ENCODE assay signal across 1 cellular context in the genomic region with DNA sequence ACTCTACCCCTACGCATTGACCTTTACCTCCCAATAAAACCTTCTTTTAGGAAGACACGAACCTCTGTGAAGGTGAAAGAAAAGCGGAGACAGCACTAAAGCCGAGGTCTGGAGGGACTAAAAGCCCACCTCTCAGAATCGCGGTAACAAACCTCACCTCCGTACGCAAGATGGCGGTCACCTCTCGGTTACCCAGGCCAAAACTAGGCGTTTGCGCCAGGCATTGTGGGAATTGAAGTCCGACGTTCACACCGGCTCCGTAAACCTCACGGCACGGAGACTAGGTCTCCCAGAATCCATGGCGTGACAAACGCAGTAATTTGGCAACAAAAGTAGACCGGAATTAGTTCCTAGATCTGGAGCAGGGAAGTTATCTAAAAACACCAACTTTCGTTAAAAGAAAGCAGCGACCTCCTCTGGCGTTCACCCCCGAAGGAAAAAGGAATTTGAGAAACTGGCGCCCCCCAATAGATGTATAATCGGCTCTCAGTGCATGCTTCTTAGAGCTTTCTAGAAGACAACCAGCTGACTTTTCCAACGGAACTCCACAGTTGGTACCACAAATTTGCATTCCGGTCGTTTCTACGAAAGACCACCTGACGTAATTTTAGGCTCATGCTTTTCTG.
A peak's percentile ranks its signal among the peaks of the same experiment; 100 is the strongest.
TF ChIP-seq lines count a peak whose summit lies in the region.

N4BP2L2 (minus strand) TSS at position 175 of the 626 bp plus-strand sequence. CDS start 1,768 bp downstream, outside the sequence.

TF ChIP-seq in HepG2, 621 proteins besides CTCF, POLR2A, EP300 and RAD21 (continued from another document):
- TF ChIP-seq, protein P1, sequence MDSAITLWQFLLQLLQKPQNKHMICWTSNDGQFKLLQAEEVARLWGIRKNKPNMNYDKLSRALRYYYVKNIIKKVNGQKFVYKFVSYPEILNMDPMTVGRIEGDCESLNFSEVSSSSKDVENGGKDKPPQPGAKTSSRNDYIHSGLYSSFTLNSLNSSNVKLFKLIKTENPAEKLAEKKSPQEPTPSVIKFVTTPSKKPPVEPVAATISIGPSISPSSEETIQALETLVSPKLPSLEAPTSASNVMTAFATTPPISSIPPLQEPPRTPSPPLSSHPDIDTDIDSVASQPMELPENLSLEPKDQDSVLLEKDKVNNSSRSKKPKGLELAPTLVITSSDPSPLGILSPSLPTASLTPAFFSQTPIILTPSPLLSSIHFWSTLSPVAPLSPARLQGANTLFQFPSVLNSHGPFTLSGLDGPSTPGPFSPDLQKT (CRISPR knock-in tag; IDR thresholded peaks at IDR 0.05; ENCODE audit: borderline replicate concordance): no peak
- TF ChIP-seq ZSCAN31 (CRISPR knock-in tag; IDR thresholded peaks at IDR 0.05; ENCODE audit: low read depth) (peak; percentile 61; the same call in 1 of the 2 replicates), BRCA1 (CRISPR knock-in tag; IDR thresholded peaks at IDR 0.05) (0 out of 2 replicates have a peak, but pooled peaks have one; percentile 29), ZBTB34 (CRISPR knock-in tag; IDR thresholded peaks at IDR 0.05) (peak; percentile 83; the same call in 1 of the 2 replicates), HOXA5 (CRISPR knock-in tag; IDR thresholded peaks at IDR 0.05) (peak; percentile 76), ZC3H13 (CRISPR knock-in tag; IDR thresholded peaks at IDR 0.05) (no peak), TBP (CRISPR knock-in tag; IDR thresholded peaks at IDR 0.05) (peak; percentile 65; the same call in 1 of the 2 replicates), ZNF639 (CRISPR knock-in tag; conservative IDR thresholded peaks at IDR 0.05) (0 out of 2 replicates have a peak, but pooled peaks have one; percentile 29), NCOR1 (IDR thresholded peaks at IDR 0.05; ENCODE audit: borderline replicate concordance, low read length) (0 out of 2 replicates have a peak, but pooled peaks have one; percentile 13), ZFAT (CRISPR knock-in tag; conservative IDR thresholded peaks at IDR 0.05) (0 out of 2 replicates have a peak, but pooled peaks have one; percentile 48), KMT2B (CRISPR knock-in tag; IDR thresholded peaks at IDR 0.05) (peak; percentile 94), GABPB1 (CRISPR knock-in tag; IDR thresholded peaks at IDR 0.05) (peak; percentile 94)
- TF ChIP-seq, protein P2, sequence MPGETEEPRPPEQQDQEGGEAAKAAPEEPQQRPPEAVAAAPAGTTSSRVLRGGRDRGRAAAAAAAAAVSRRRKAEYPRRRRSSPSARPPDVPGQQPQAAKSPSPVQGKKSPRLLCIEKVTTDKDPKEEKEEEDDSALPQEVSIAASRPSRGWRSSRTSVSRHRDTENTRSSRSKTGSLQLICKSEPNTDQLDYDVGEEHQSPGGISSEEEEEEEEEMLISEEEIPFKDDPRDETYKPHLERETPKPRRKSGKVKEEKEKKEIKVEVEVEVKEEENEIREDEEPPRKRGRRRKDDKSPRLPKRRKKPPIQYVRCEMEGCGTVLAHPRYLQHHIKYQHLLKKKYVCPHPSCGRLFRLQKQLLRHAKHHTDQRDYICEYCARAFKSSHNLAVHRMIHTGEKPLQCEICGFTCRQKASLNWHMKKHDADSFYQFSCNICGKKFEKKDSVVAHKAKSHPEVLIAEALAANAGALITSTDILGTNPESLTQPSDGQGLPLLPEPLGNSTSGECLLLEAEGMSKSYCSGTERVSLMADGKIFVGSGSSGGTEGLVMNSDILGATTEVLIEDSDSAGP (CRISPR knock-in tag; IDR thresholded peaks at IDR 0.05; ENCODE audit: borderline replicate concordance): peak; percentile 59; the same call in 1 of the 2 replicates
- TF ChIP-seq, protein P3, sequence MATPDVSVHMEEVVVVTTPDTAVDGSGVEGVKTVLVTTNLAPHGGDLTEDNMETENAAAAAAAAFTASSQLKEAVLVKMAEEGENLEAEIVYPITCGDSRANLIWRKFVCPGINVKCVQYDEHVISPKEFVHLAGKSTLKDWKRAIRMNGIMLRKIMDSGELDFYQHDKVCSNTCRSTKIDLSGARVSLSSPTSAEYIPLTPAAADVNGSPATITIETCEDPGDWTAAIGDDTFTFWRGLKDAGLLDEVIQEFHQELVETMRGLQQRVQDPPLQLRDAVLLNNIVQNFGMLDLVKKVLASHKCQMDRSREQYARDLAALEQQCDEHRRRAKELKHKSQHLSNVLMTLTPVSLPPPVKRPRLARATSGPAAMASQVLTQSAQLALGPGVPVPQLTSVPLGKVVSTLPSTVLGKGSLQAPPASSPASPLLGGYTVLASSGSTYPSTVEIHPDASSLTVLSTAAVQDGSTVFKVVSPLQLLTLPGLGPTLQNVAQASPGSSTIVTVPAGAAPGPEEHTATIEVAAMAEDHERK (CRISPR knock-in tag; IDR thresholded peaks at IDR 0.05; ENCODE audit: low read depth): peak; percentile 90
- TF ChIP-seq, protein P4, sequence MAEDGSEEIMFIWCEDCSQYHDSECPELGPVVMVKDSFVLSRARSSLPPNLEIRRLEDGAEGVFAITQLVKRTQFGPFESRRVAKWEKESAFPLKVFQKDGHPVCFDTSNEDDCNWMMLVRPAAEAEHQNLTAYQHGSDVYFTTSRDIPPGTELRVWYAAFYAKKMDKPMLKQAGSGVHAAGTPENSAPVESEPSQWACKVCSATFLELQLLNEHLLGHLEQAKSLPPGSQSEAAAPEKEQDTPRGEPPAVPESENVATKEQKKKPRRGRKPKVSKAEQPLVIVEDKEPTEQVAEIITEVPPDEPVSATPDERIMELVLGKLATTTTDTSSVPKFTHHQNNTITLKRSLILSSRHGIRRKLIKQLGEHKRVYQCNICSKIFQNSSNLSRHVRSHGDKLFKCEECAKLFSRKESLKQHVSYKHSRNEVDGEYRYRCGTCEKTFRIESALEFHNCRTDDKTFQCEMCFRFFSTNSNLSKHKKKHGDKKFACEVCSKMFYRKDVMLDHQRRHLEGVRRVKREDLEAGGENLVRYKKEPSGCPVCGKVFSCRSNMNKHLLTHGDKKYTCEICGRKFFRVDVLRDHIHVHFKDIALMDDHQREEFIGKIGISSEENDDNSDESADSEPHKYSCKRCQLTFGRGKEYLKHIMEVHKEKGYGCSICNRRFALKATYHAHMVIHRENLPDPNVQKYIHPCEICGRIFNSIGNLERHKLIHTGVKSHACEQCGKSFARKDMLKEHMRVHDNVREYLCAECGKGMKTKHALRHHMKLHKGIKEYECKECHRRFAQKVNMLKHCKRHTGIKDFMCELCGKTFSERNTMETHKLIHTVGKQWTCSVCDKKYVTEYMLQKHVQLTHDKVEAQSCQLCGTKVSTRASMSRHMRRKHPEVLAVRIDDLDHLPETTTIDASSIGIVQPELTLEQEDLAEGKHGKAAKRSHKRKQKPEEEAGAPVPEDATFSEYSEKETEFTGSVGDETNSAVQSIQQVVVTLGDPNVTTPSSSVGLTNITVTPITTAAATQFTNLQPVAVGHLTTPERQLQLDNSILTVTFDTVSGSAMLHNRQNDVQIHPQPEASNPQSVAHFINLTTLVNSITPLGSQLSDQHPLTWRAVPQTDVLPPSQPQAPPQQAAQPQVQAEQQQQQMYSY (CRISPR knock-in tag; IDR thresholded peaks at IDR 0.05): peak; percentile 89
- TF ChIP-seq, protein P5, sequence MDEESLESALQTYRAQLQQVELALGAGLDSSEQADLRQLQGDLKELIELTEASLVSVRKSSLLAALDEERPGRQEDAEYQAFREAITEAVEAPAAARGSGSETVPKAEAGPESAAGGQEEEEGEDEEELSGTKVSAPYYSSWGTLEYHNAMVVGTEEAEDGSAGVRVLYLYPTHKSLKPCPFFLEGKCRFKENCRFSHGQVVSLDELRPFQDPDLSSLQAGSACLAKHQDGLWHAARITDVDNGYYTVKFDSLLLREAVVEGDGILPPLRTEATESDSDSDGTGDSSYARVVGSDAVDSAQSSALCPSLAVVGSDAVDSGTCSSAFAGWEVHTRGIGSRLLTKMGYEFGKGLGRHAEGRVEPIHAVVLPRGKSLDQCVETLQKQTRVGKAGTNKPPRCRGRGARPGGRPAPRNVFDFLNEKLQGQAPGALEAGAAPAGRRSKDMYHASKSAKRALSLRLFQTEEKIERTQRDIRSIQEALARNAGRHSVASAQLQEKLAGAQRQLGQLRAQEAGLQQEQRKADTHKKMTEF (CRISPR knock-in tag; IDR thresholded peaks at IDR 0.05): peak; percentile 44; the same call in 1 of the 2 replicates
